In the genomic region with DNA sequence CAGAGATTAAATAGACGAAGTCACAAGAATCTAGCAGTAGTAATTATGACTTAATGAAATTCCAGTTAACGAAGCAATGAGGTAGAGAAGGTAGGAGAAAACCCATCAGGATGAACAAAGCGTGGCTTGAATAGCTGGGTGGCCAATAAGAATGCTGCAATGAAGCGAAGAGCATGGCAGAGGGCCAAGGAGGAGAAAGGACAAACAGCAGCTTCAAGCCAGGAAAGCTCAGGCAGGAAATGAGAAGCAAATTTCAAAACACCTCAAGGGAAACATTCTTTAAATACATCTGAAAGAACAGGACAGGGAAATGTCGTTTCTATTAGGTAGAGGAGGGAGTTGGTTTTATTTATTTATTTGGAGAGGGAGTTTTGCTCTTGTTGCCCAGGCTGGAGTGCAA, we compare ENCODE assay signal across 13 cellular contexts.
A peak's percentile ranks its signal among the peaks of the same experiment; 100 is the strongest.
DNase-seq lines count a peak whose midpoint lies in the region; ATAC-seq and TF ChIP-seq lines count a peak whose summit lies in the region.
"Had no signal": no experiment of that assay in that cellular context is flagged by ENCODE, and none has a peak within 500 bp of the region (broad histone marks: within the 10 kb centered on the region; RNA-seq: fewer than 3 reads in every experiment).

No MANE protein-coding gene starts in this region.

- POLR2A ChIA-PET in A673 (lab: Charles Lee; ENCODE audit: low non-redundant PET) = no interaction called here

- CTCF ChIA-PET in A673 (lab: Charles Lee) = no interaction called here

- H3K27me3 Mint-ChIP-seq in activated naive CD8-positive, alpha-beta T cell treated with anti-CD3 and anti-CD28 coated beads for 36 hours = no peaks in the 10 kb centered on the region
- H3K27me3 Mint-ChIP-seq: activated CD8-positive, alpha-beta memory T cell treated with anti-CD3 and anti-CD28 coated beads, Interleukin-2, amount 10 ng/mL, durations not matched to agents 7 days and 5 days had no signal

- TF ChIP-seq CTCF in A673 (conservative IDR thresholded peaks at IDR 0.05; ENCODE audit: low read depth, low read length) (no peak), epithelial cell of esophagus (IDR thresholded peaks at IDR 0.05; ENCODE audit: insufficient read depth, low read depth, low read length, missing control alignments) (no peak)

- DNase-seq in A673 (ENCODE audit: low spot score) (peak; percentile 69), NCI-H226 (peak; percentile 46), epithelial cell of esophagus (ENCODE audit: low read depth) (peak; percentile 86), medulla oblongata (ENCODE audit: extremely low spot score) (peak; percentile 42), T-helper 9 cell (no peak)
- no peak for DNase-seq in activated CD4-positive, alpha-beta T cell treated with anti-CD3 and anti-CD28 coated beads for 1 hour
- no peak for DNase-seq in activated naive CD8-positive, alpha-beta T cell treated with anti-CD3 and anti-CD28 coated beads for 36 hours
- DNase-seq: activated CD8-positive, alpha-beta memory T cell treated with anti-CD3 and anti-CD28 coated beads, Interleukin-2, amount 10 ng/mL, durations not matched to agents 7 days and 5 days; H9; stimulated activated naive CD4-positive, alpha-beta T cell treated with Interleukin-2 at 50 U/mL for 16 hours; T-helper 1 cell had no signal

- peaks cover 6% of the 10 kb centered on the region for H3K9me3 Mint-ChIP-seq in activated naive CD8-positive, alpha-beta T cell treated with anti-CD3 and anti-CD28 coated beads for 36 hours

- H3K36me3 ChIP-seq in A673 (ENCODE audit: insufficient read depth, low read length, poor library complexity, severe bottlenecking) = peaks cover 14% of the 10 kb centered on the region

- H3K36me3 Mint-ChIP-seq in activated naive CD8-positive, alpha-beta T cell treated with anti-CD3 and anti-CD28 coated beads for 36 hours = no peaks in the 10 kb centered on the region
- H3K36me3 Mint-ChIP-seq: activated CD8-positive, alpha-beta memory T cell treated with anti-CD3 and anti-CD28 coated beads, Interleukin-2, amount 10 ng/mL, durations not matched to agents 7 days and 5 days had no signal

- H3K4me1 ChIP-seq in A673 (ENCODE audit: insufficient read depth, low read length, poor library complexity, severe bottlenecking) = peaks cover 10% of the 10 kb centered on the region
- H3K4me1 ChIP-seq: A549 had no signal

- no peaks in the 10 kb centered on the region for H3K27me3 ChIP-seq in A673 (replicated peaks; ENCODE audit: insufficient read depth, low read depth, low read length, poor library complexity)

- intact Hi-C loops in A673 (cut with micrococcal nuclease; ENCODE audit: unreplicated experiment) = no loop called here

- H3K4me3 ChIP-seq in A673 (ENCODE audit: low read depth, low read length, poor library complexity, severe bottlenecking) (no peak overlapping the region), epithelial cell of esophagus (ENCODE audit: low read length) (no peak overlapping the region)
- H3K4me3 ChIP-seq: A549 had no signal

- no peaks in the 10 kb centered on the region for H3K4me1 Mint-ChIP-seq in activated naive CD8-positive, alpha-beta T cell treated with anti-CD3 and anti-CD28 coated beads for 36 hours
- H3K4me1 Mint-ChIP-seq: activated CD8-positive, alpha-beta memory T cell treated with anti-CD3 and anti-CD28 coated beads, Interleukin-2, amount 10 ng/mL, durations not matched to agents 7 days and 5 days had no signal

- peaks cover 17% of the 10 kb centered on the region for H3K9me3 ChIP-seq in A673 (ENCODE audit: low read depth, low read length, poor library complexity, severe bottlenecking)
- H3K9me3 ChIP-seq: A549 had no signal

- H3K4me3 Mint-ChIP-seq in activated naive CD8-positive, alpha-beta T cell treated with anti-CD3 and anti-CD28 coated beads for 36 hours = no peak overlapping the region
- H3K4me3 Mint-ChIP-seq: activated CD8-positive, alpha-beta memory T cell treated with anti-CD3 and anti-CD28 coated beads, Interleukin-2, amount 10 ng/mL, durations not matched to agents 7 days and 5 days; H9 had no signal

- no peak overlapping the region for H3K27ac Mint-ChIP-seq in activated naive CD8-positive, alpha-beta T cell treated with anti-CD3 and anti-CD28 coated beads for 36 hours
- H3K27ac Mint-ChIP-seq: activated CD8-positive, alpha-beta memory T cell treated with anti-CD3 and anti-CD28 coated beads, Interleukin-2, amount 10 ng/mL, durations not matched to agents 7 days and 5 days; H9 had no signal

- BruUV-seq in A673 (replicated peaks; lab: Mats Ljungman, UMichigan) = no TSS peak

- peak overlapping the region; percentile 20 for H3K27ac ChIP-seq in A673 (ENCODE audit: low read depth, low read length, poor library complexity, severe bottlenecking)
- H3K27ac ChIP-seq: A549 had no signal

- ATAC-seq in activated CD4-positive, CD25-positive, alpha-beta regulatory T cell treated with anti-CD3 and anti-CD28 coated beads, Interleukin-2, amount 50 U/mL, for 24 hours = no peak
- ATAC-seq: A549; activated CD8-positive, alpha-beta memory T cell treated with anti-CD3 and anti-CD28 coated beads, Interleukin-2, amount 10 ng/mL, durations not matched to agents 7 days and 5 days had no signal

Comparison
In these comparisons a context has a peak if more than half of its experiments do, and no peak if none do; other contexts are left out.
1. DNase-seq: peak in A673 (single experiment), NCI-H226 (single experiment), epithelial cell of esophagus (single experiment) and medulla oblongata (single experiment); none in activated CD4-positive, alpha-beta T cell treated with anti-CD3 and anti-CD28 coated beads for 1 hour (single experiment), T-helper 9 cell (single experiment) and activated naive CD8-positive, alpha-beta T cell treated with anti-CD3 and anti-CD28 coated beads for 36 hours (single experiment).